Comparison of ENCODE assay signal across 1 cellular context in genomic region chr11:117792992-117793391, GRCh38.
TF ChIP-seq lines count a peak whose summit lies in the region.

No MANE protein-coding gene starts in this region.

TF ChIP-seq in H1, 55 proteins besides CTCF, POLR2A, EP300 and RAD21:
- no peak for TF ChIP-seq BACH1 (IDR thresholded peaks at IDR 0.05; ENCODE audit: low read length)
- TF ChIP-seq BCL11A (IDR thresholded peaks at IDR 0.05; ENCODE audit: low read depth in 2 of 2, low read length in 2 of 2), result no peak
- TF ChIP-seq SP1 (IDR thresholded peaks at IDR 0.05; ENCODE audit: low read depth, low read length), result no peak
TF ChIP-seq in H1: peak in this region for 0.
